In the genomic region with DNA sequence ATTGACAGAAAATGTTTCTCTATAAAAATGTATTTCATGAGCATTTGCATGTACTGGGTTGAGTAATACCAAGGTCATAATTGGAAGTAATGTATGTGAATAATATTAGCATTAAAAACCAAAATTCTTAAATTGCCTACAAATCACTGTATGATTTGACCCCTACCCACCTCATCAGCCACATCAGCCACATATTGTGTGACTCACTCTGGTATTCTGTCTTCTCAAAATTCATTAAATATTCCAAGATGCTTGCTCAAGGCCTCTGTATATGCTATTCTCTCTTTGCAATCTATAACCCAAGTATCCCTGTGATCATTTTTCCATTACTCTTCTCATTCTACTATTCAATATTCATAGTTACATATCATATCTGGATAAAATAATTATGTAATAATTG, we compare ENCODE assay signal across 18 cellular contexts. TPM values are rescaled to one million over a fixed set of nuclear protein-coding genes. Genes with fewer than 3 reads are reported as not detected.
A peak's percentile ranks its signal among the peaks of the same experiment; 100 is the strongest.
DNase-seq lines count a peak whose midpoint lies in the region; ATAC-seq and TF ChIP-seq lines count a peak whose summit lies in the region.
"Had no signal": no experiment of that assay in that cellular context is flagged by ENCODE, and none has a peak within 500 bp of the region (broad histone marks: within the 10 kb centered on the region; RNA-seq: fewer than 3 reads in every experiment).

No MANE protein-coding gene starts in this region.

- TF ChIP-seq EP300 in suprapubic skin (IDR thresholded peaks at IDR 0.05): no peak

- peak; percentile 39 for DNase-seq in EL
- DNase-seq in HS-5 (ENCODE audit: low read depth): peak; percentile 2
- DNase-seq in adipocyte (ENCODE audit: low read depth): peak; percentile 10
- peak; percentile 47 for DNase-seq in choroid plexus epithelial cell (ENCODE audit: low read depth)
- no peak for DNase-seq in NCI-H446 (lab: John Stamatoyannopoulos, UW)
- no peak for DNase-seq in suprapubic skin (ENCODE audit: low spot score in 2 of 2)
- DNase-seq: CD4-positive, alpha-beta T cell; DMS153; NCI-H1417 treated with DMSO at 0.1 percent for 48 hours; NCI-H1930; NCI-H2171; NCI-H748 treated with DMSO at 0.1 percent for 48 hours; Right ventricle myocardium superior had no signal

- ATAC-seq in HG03439 (IDR thresholded peaks at IDR 0.05; ENCODE audit: unreplicated experiment) (no peak), GM19395 (IDR thresholded peaks at IDR 0.05; ENCODE audit: unreplicated experiment) (no peak)
- ATAC-seq: HepG2 had no signal

- H3K4me3 ChIP-seq in adipocyte (ENCODE audit: low read length): no peak overlapping the region
- H3K4me3 ChIP-seq in choroid plexus epithelial cell (ENCODE audit: low read depth, low read length): no peak overlapping the region
- no peak overlapping the region for H3K4me3 ChIP-seq in suprapubic skin
- H3K4me3 ChIP-seq: HAP-1 had no signal

- TF ChIP-seq CTCF in choroid plexus epithelial cell (conservative IDR thresholded peaks at IDR 0.05; ENCODE audit: low read depth, low read length): no peak
- no peak for TF ChIP-seq CTCF in suprapubic skin (IDR thresholded peaks at IDR 0.05)

- no peak overlapping the region for H3K27ac ChIP-seq in suprapubic skin
- H3K27ac ChIP-seq: KMS-11 had no signal

- no peaks in the 10 kb centered on the region for H3K4me1 ChIP-seq in adipocyte (ENCODE audit: control insufficient read depth, insufficient read depth, low read length)
- no peaks in the 10 kb centered on the region for H3K4me1 ChIP-seq in suprapubic skin
- H3K4me1 ChIP-seq: HAP-1 had no signal

- H3K9me3 ChIP-seq in adipocyte (ENCODE audit: control insufficient read depth, low read length) (no peaks in the 10 kb centered on the region), suprapubic skin (no peaks in the 10 kb centered on the region)
- H3K9me3 ChIP-seq: HAP-1 had no signal

- H3K27me3 ChIP-seq in adipocyte (replicated peaks; ENCODE audit: control insufficient read depth, insufficient read depth, low read length) (no peaks in the 10 kb centered on the region), suprapubic skin (no peaks in the 10 kb centered on the region)

- peaks cover 2% of the 10 kb centered on the region for H3K36me3 ChIP-seq in adipocyte (ENCODE audit: control insufficient read depth, insufficient read depth, low read length, severe bottlenecking)
- H3K36me3 ChIP-seq in suprapubic skin: peaks cover under 1% of the 10 kb centered on the region
- H3K36me3 ChIP-seq: HAP-1 had no signal

- TF ChIP-seq POLR2A in suprapubic skin (IDR thresholded peaks at IDR 0.05): no peak

- H3K9ac ChIP-seq in adipocyte (ENCODE audit: low read length): no peak overlapping the region
- H3K9ac ChIP-seq: KMS-11 had no signal

RNA-seq across cellular contexts. Expression of a gene that starts 21.4 kb away (rescaled TPM):
- 10 to 100 TPM in 2 of 4 donors, 1 to 10 TPM in 2; 7.4 to 30.0 (median 16.2) TPM for total RNA-seq in suprapubic skin

Comparison
In these comparisons a context has a peak if more than half of its experiments do, and no peak if none do; other contexts are left out.
1. DNase-seq: peak in EL (single experiment), HS-5 (single experiment), adipocyte (single experiment) and choroid plexus epithelial cell (single experiment); none in NCI-H446 (0 of 2) and suprapubic skin (0 of 2).